In genomic region chr1:40860706-40861226, GRCh38 we compare ENCODE assay signal across 9 cellular contexts. TPM values are rescaled to one million over a fixed set of nuclear protein-coding genes. Genes with fewer than 3 reads are reported as not detected.
DNase-seq lines count a peak whose midpoint lies in the region; ATAC-seq, FAIRE-seq and TF ChIP-seq lines count a peak whose summit lies in the region.
"Had no signal": no experiment of that assay in that cellular context is flagged by ENCODE, and none has a peak within 500 bp of the region (broad histone marks: within the 10 kb centered on the region; RNA-seq: fewer than 3 reads in every experiment).

No MANE protein-coding gene starts in this region.

- H3K9me3 ChIP-seq in CD4-positive, CD25-positive, alpha-beta regulatory T cell (ENCODE audit: control insufficient read depth in 2 of 2, low read length in 2 of 2), result no peaks in the 10 kb centered on the region
- H3K9me3 ChIP-seq in neuronal stem cell (replicated peaks in 1 of 2; ENCODE audit: control insufficient read depth in 2 of 2, insufficient read depth in 1 of 2, low read depth in 1 of 2, low read length in 2 of 2), result no peaks in the 10 kb centered on the region

- no peak overlapping the region for H2BK120ac ChIP-seq in neuronal stem cell (ENCODE audit: low read depth, low read length)

- H3K79me1 ChIP-seq in neuronal stem cell (ENCODE audit: low read depth, low read length), result peaks cover 4% of the 10 kb centered on the region

- peak overlapping the region; percentile 94 for H3K4me2 ChIP-seq in neuronal stem cell (ENCODE audit: insufficient read depth, low read length, poor library complexity, severe bottlenecking)

- H3K27ac ChIP-seq in CD4-positive, CD25-positive, alpha-beta regulatory T cell (ENCODE audit: insufficient read depth, low read length, poor library complexity, severe bottlenecking), result no peak overlapping the region
- no peak overlapping the region for H3K27ac ChIP-seq in neuronal stem cell (replicated peaks; ENCODE audit: low read length)

- peak overlapping the region; percentile 13 for H3K4me3 ChIP-seq in CD4-positive, CD25-positive, alpha-beta regulatory T cell (ENCODE audit: low read depth, low read length)
- H3K4me3 ChIP-seq in fibroblast of mammary gland (ENCODE audit: control insufficient read depth, low read depth, low read length), result peak overlapping the region; percentile 38
- H3K4me3 ChIP-seq in neuronal stem cell (ENCODE audit: low read length in 2 of 2), result peak overlapping the region; percentile 56 to 88

- no peaks in the 10 kb centered on the region for H3K9me3 Mint-ChIP-seq in CD4-positive, CD25-positive, alpha-beta regulatory T cell
- H3K9me3 Mint-ChIP-seq: activated naive CD4-positive, alpha-beta T cell treated with anti-CD3 and anti-CD28 coated beads, Interleukin-2, amount 50 U/mL, for 72 hours had no signal

- no peak for DNase-seq in CD4-positive, CD25-positive, alpha-beta regulatory T cell
- DNase-seq in SIG-M5 (lab: John Stamatoyannopoulos, UW), result peak; percentile 62
- DNase-seq in fibroblast of mammary gland (ENCODE audit: low read depth), result no peak
- DNase-seq in neuronal stem cell (ENCODE audit: low spot score), result no peak
- DNase-seq in urothelium cell line (ENCODE audit: low spot score), result no peak

- H2BK15ac ChIP-seq in neuronal stem cell (ENCODE audit: low read length), result no peak overlapping the region

- H2BK5ac ChIP-seq in neuronal stem cell (ENCODE audit: low read length), result no peak overlapping the region

- no peak for TF ChIP-seq CTCF in fibroblast of mammary gland (conservative IDR thresholded peaks at IDR 0.05; ENCODE audit: control insufficient read depth, insufficient read depth, low read depth, low read length)

- no peaks in the 10 kb centered on the region for H3K36me3 Mint-ChIP-seq in CD4-positive, CD25-positive, alpha-beta regulatory T cell
- H3K36me3 Mint-ChIP-seq: activated naive CD4-positive, alpha-beta T cell treated with anti-CD3 and anti-CD28 coated beads, Interleukin-2, amount 50 U/mL, for 72 hours had no signal

- peak overlapping the region in 2 of 3 donors; percentile 32 to 91 for H3K27ac Mint-ChIP-seq in CD4-positive, CD25-positive, alpha-beta regulatory T cell

- H3K18ac ChIP-seq in neuronal stem cell (ENCODE audit: low read length), result peak overlapping the region; percentile 94

- peak overlapping the region; percentile 49 for H3K23ac ChIP-seq in neuronal stem cell (ENCODE audit: low read depth, low read length, poor library complexity)

- H3K9ac ChIP-seq in neuronal stem cell (ENCODE audit: low read depth, low read length, poor library complexity), result peak overlapping the region; percentile 94

- peaks cover 15% of the 10 kb centered on the region for H3K27me3 Mint-ChIP-seq in CD4-positive, CD25-positive, alpha-beta regulatory T cell

- peak overlapping the region; percentile 98 for H2AFZ ChIP-seq in neuronal stem cell (ENCODE audit: low read length)

- no peak overlapping the region for H3K4ac ChIP-seq in neuronal stem cell (ENCODE audit: low read length)

- no peak overlapping the region for H4K8ac ChIP-seq in neuronal stem cell (ENCODE audit: low read depth, low read length)

- no CpG with 5 or more reads among the region's 10 CpGs for WGBS in neuronal stem cell (ENCODE audit: extremely low coverage in 2 of 2, insufficient read length in 2 of 2, insufficient replicate concordance in 1 of 2), 2 donors

- no peak for ATAC-seq in CD4-positive, CD25-positive, alpha-beta regulatory T cell (ENCODE audit: low read depth in 2 of 2)
- ATAC-seq in HG02970 (IDR thresholded peaks at IDR 0.05; ENCODE audit: low FRiP score, unreplicated experiment) (no peak), HG03439 (IDR thresholded peaks at IDR 0.05; ENCODE audit: unreplicated experiment) (no peak), HG02798 (IDR thresholded peaks at IDR 0.05; ENCODE audit: poor library complexity, unreplicated experiment) (no peak)
- ATAC-seq: activated naive CD4-positive, alpha-beta T cell treated with anti-CD3 and anti-CD28 coated beads, Interleukin-2, amount 50 U/mL, for 72 hours had no signal

- no peak overlapping the region for H3K14ac ChIP-seq in neuronal stem cell (ENCODE audit: low read length)

- H2AK5ac ChIP-seq in neuronal stem cell (ENCODE audit: low read depth, low read length), result peak overlapping the region; percentile 44

- H3K27me3 ChIP-seq in CD4-positive, CD25-positive, alpha-beta regulatory T cell (ENCODE audit: control insufficient read depth, insufficient read depth, low read length), result no peaks in the 10 kb centered on the region
- peaks cover 0 to 51% (median 11%) of the 10 kb centered on the region in 3 experiments for H3K27me3 ChIP-seq in neuronal stem cell (ENCODE audit: control insufficient read depth in 3 of 3, insufficient read depth in 3 of 3, low read depth in 1 of 3, low read length in 3 of 3)

- H3K4me3 Mint-ChIP-seq in CD4-positive, CD25-positive, alpha-beta regulatory T cell, result peak overlapping the region; percentile 87 to 96 (median 91)

- H2BK12ac ChIP-seq in neuronal stem cell (ENCODE audit: low read length), result no peak overlapping the region

- H3K36me3 ChIP-seq in CD4-positive, CD25-positive, alpha-beta regulatory T cell (ENCODE audit: control insufficient read depth, insufficient read depth, low read length), result no peaks in the 10 kb centered on the region
- H3K36me3 ChIP-seq in neuronal stem cell (replicated peaks in 1 of 2; ENCODE audit: control insufficient read depth in 2 of 2, insufficient read depth in 2 of 2, low read length in 2 of 2), result no peaks in the 10 kb centered on the region

- no peak for FAIRE-seq in urothelium cell line (lab: Jason Lieb, UNC)

- peaks cover 0 to 24% (median 16%) of the 10 kb centered on the region in 4 donors for H3K4me1 Mint-ChIP-seq in CD4-positive, CD25-positive, alpha-beta regulatory T cell

- H4K91ac ChIP-seq in neuronal stem cell (ENCODE audit: low read depth, low read length, poor library complexity), result no peak overlapping the region

- peaks cover 15% of the 10 kb centered on the region for H3K4me1 ChIP-seq in CD4-positive, CD25-positive, alpha-beta regulatory T cell (ENCODE audit: control insufficient read depth, insufficient read depth, low read length, poor library complexity, severe bottlenecking)
- peaks cover 0 to 15% of the 10 kb centered on the region in 2 donors for H3K4me1 ChIP-seq in neuronal stem cell (ENCODE audit: control insufficient read depth in 2 of 2, insufficient read depth in 1 of 2, low read depth in 1 of 2, low read length in 2 of 2)

RNA-seq across cellular contexts. Expression of gene CITED4, which starts 1.4 kb away (rescaled TPM):
- total RNA-seq in CD4-positive, CD25-positive, alpha-beta regulatory T cell, result 14.8 TPM
- 10 to 100 TPM in 3 of 4 donors, 1 to 10 TPM in 1; 7.0 to 15.8 (median 13.3) TPM for polyA plus RNA-seq in CD4-positive, CD25-positive, alpha-beta regulatory T cell
- 17.7 TPM for polyA plus RNA-seq in neuronal stem cell (2013, experiment 1 of 2)
- 17.8 TPM for polyA plus RNA-seq in neuronal stem cell (2013, experiment 2 of 2)

Comparison
In these comparisons a context has a peak if more than half of its experiments do, and no peak if none do; other contexts are left out.
1. H3K4me3 ChIP-seq: peak in every context shown above with its lines; median percentile 72 in neuronal stem cell; 38 in fibroblast of mammary gland; 13 in CD4-positive, CD25-positive, alpha-beta regulatory T cell.